ENCODE assay signal across 1 cellular context in the genomic region with DNA sequence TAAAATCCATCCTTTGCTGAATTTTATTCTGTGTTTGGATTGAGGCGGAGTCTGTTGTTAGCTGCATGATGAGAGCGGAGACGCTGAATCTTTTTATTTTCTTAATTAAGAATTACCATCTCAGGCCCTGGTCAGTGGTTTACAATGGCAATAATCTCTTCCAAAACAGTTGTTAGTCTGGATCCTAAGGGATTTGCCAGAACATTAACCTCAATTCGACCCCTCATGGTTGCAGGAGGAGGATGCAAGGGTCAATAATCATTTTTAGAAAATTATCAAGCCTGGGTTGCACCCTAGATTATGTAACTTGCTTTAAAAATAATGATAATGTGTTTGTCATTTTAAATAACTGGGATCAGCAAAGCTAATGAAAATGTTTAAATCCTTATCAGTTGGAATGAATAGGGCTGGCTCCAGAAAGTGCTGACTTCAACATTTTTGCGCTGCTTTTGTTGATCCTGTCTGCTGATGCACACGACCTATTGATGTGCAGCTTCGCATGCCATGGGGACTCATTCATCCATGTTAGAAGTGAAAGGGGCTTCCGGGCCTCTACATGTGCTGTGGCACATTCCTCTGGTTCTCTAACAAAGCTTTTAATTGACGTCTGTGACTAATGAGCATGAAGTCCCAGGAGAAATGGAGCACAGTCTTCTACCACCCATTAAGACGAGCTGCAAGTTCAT.
A peak's percentile ranks its signal among the peaks of the same experiment; 100 is the strongest.
TF ChIP-seq lines count a peak whose summit lies in the region.

No MANE protein-coding gene starts in this region.

TF ChIP-seq in HEK293, 187 proteins besides CTCF, POLR2A, EP300 and RAD21 (continued from another document):
- TF ChIP-seq, protein P1, sequence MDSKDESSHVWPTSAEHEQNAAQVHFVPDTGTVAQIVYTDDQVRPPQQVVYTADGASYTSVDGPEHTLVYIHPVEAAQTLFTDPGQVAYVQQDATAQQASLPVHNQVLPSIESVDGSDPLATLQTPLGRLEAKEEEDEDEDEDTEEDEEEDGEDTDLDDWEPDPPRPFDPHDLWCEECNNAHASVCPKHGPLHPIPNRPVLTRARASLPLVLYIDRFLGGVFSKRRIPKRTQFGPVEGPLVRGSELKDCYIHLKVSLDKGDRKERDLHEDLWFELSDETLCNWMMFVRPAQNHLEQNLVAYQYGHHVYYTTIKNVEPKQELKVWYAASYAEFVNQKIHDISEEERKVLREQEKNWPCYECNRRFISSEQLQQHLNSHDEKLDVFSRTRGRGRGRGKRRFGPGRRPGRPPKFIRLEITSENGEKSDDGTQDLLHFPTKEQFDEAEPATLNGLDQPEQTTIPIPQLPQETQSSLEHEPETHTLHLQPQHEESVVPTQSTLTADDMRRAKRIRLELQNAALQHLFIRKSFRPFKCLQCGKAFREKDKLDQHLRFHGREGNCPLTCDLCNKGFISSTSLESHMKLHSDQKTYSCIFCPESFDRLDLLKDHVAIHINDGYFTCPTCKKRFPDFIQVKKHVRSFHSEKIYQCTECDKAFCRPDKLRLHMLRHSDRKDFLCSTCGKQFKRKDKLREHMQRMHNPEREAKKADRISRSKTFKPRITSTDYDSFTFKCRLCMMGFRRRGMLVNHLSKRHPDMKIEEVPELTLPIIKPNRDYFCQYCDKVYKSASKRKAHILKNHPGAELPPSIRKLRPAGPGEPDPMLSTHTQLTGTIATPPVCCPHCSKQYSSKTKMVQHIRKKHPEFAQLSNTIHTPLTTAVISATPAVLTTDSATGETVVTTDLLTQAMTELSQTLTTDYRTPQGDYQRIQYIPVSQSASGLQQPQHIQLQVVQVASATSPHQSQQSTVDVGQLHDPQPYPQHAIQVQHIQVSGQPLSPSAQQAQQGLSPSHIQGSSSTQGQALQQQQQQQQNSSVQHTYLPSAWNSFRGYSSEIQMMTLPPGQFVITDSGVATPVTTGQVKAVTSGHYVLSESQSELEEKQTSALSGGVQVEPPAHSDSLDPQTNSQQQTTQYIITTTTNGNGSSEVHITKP (tag by site-specific recombination; IDR thresholded peaks at IDR 0.05) = no peak
- no peak for TF ChIP-seq ZNF211 (tag by site-specific recombination; IDR thresholded peaks at IDR 0.05; ENCODE audit: low read depth)
- TF ChIP-seq TCF7L2 (IDR thresholded peaks at IDR 0.05; ENCODE audit: borderline replicate concordance, low read depth, low read length) = peak; percentile 46; the same call in 1 of the 2 replicates
- TF ChIP-seq ZNF248 (tag by site-specific recombination; IDR thresholded peaks at IDR 0.05) = no peak
- TF ChIP-seq TRIM28 (IDR thresholded peaks at IDR 0.05; ENCODE audit: borderline replicate concordance, low read length) = peak; percentile 80
- no peak for TF ChIP-seq ZNF174 (tag by site-specific recombination; IDR thresholded peaks at IDR 0.05)
- TF ChIP-seq, protein P2, sequence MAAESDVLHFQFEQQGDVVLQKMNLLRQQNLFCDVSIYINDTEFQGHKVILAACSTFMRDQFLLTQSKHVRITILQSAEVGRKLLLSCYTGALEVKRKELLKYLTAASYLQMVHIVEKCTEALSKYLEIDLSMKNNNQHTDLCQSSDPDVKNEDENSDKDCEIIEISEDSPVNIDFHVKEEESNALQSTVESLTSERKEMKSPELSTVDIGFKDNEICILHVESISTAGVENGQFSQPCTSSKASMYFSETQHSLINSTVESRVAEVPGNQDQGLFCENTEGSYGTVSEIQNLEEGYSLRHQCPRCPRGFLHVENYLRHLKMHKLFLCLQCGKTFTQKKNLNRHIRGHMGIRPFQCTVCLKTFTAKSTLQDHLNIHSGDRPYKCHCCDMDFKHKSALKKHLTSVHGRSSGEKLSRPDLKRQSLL (tag by site-specific recombination; IDR thresholded peaks at IDR 0.05) = no peak
- TF ChIP-seq ZNF792 (tag by site-specific recombination; IDR thresholded peaks at IDR 0.05) = no peak
- TF ChIP-seq ZNF391 (tag by site-specific recombination; IDR thresholded peaks at IDR 0.05; ENCODE audit: borderline replicate concordance, low read depth) = no peak
TF ChIP-seq in HEK293: peak in this region for 2.
